ENCODE assay signal across 1 cellular context in genomic region chr2:96558061-96558460, GRCh38.
A peak's percentile ranks its signal among the peaks of the same experiment; 100 is the strongest.
TF ChIP-seq lines count a peak whose summit lies in the region.

No MANE protein-coding gene starts in this region.

TF ChIP-seq in K562, 482 proteins besides CTCF, POLR2A, EP300 and RAD21:
- TF ChIP-seq, protein P1, sequence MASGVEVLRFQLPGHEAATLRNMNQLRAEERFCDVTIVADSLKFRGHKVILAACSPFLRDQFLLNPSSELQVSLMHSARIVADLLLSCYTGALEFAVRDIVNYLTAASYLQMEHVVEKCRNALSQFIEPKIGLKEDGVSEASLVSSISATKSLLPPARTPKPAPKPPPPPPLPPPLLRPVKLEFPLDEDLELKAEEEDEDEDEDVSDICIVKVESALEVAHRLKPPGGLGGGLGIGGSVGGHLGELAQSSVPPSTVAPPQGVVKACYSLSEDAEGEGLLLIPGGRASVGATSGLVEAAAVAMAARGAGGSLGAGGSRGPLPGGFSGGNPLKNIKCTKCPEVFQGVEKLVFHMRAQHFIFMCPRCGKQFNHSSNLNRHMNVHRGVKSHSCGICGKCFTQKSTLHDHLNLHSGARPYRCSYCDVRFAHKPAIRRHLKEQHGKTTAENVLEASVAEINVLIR (CRISPR knock-in tag; IDR thresholded peaks at IDR 0.05), result no peak
- peak; percentile 70 for TF ChIP-seq ZFP36 (IDR thresholded peaks at IDR 0.05; ENCODE audit: low read depth, low read length, partially characterized antibody)
